In the genomic region with DNA sequence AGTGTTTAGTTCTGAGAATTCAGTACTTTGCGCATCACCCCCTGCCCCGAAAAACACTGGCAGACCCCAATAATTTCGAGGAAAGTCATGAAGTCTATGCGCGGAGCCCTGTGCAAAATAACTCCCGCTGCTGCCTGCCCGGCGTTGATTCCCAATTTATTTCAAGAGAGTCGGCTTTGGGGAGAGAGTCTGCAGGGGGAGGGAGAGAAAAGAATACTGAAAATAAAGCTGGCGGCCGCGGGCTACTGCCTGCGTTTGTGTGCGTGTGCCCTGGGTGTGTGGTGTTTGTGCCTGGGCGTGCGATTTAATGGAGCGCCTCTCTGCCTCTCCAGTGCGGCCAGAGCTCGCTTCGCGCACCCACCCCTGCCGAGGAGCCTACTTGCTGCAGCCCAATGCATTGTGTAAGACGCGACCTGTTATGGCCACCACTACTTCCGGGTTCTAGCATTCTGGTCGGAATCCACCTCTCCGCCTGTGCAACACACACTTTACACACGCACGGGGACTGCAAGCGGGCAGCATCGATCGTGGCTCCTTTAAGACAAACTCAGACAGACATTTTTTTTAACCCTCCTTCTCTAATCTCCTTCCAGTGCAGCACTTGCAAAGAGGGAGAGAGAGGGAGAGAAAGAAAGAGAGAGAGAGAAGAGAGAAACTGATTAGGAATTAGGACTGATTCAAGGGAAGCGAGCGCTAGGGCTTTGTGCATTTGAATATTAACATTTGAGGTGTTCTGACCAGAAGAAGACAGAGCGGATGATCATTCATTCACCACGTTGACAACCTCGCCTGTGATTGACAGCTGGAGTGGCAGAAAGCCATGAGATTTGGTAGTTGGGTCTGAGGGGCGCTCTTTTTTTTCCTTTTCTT, we compare ENCODE assay signal across 1 cellular context.
TF ChIP-seq lines count a peak whose summit lies in the region.

A gene (plus strand): TSS at position 447 of the 870 bp plus-strand sequence. CDS start 732 bp downstream, outside the sequence.

TF ChIP-seq in HepG2, 621 proteins besides CTCF, POLR2A, EP300 and RAD21 (continued from another document and continues in another):
- TF ChIP-seq, protein P1, sequence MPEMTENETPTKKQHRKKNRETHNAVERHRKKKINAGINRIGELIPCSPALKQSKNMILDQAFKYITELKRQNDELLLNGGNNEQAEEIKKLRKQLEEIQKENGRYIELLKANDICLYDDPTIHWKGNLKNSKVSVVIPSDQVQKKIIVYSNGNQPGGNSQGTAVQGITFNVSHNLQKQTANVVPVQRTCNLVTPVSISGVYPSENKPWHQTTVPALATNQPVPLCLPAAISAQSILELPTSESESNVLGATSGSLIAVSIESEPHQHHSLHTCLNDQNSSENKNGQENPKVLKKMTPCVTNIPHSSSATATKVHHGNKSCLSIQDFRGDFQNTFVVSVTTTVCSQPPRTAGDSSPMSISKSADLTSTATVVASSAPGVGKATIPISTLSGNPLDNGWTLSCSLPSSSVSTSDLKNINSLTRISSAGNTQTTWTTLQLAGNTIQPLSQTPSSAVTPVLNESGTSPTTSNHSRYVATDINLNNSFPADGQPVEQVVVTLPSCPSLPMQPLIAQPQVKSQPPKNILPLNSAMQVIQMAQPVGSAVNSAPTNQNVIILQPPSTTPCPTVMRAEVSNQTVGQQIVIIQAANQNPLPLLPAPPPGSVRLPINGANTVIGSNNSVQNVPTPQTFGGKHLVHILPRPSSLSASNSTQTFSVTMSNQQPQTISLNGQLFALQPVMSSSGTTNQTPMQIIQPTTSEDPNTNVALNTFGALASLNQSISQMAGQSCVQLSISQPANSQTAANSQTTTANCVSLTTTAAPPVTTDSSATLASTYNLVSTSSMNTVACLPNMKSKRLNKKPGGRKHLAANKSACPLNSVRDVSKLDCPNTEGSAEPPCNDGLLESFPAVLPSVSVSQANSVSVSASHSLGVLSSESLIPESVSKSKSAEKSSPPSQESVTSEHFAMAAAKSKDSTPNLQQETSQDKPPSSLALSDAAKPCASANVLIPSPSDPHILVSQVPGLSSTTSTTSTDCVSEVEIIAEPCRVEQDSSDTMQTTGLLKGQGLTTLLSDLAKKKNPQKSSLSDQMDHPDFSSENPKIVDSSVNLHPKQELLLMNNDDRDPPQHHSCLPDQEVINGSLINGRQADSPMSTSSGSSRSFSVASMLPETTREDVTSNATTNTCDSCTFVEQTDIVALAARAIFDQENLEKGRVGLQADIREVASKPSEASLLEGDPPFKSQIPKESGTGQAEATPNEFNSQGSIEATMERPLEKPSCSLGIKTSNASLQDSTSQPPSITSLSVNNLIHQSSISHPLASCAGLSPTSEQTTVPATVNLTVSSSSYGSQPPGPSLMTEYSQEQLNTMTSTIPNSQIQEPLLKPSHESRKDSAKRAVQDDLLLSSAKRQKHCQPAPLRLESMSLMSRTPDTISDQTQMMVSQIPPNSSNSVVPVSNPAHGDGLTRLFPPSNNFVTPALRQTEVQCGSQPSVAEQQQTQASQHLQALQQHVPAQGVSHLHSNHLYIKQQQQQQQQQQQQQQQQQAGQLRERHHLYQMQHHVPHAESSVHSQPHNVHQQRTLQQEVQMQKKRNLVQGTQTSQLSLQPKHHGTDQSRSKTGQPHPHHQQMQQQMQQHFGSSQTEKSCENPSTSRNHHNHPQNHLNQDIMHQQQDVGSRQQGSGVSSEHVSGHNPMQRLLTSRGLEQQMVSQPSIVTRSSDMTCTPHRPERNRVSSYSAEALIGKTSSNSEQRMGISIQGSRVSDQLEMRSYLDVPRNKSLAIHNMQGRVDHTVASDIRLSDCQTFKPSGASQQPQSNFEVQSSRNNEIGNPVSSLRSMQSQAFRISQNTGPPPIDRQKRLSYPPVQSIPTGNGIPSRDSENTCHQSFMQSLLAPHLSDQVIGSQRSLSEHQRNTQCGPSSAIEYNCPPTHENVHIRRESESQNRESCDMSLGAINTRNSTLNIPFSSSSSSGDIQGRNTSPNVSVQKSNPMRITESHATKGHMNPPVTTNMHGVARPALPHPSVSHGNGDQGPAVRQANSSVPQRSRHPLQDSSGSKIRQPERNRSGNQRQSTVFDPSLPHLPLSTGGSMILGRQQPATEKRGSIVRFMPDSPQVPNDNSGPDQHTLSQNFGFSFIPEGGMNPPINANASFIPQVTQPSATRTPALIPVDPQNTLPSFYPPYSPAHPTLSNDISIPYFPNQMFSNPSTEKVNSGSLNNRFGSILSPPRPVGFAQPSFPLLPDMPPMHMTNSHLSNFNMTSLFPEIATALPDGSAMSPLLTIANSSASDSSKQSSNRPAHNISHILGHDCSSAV (CRISPR knock-in tag; IDR thresholded peaks at IDR 0.05; ENCODE audit: borderline replicate concordance) = no peak; the same call in 1 of the 2 replicates
- 0 out of 2 replicates have a peak, but pooled peaks have one; percentile 1 for TF ChIP-seq ZNF547 (CRISPR knock-in tag; IDR thresholded peaks at IDR 0.05)
- TF ChIP-seq, protein P2, sequence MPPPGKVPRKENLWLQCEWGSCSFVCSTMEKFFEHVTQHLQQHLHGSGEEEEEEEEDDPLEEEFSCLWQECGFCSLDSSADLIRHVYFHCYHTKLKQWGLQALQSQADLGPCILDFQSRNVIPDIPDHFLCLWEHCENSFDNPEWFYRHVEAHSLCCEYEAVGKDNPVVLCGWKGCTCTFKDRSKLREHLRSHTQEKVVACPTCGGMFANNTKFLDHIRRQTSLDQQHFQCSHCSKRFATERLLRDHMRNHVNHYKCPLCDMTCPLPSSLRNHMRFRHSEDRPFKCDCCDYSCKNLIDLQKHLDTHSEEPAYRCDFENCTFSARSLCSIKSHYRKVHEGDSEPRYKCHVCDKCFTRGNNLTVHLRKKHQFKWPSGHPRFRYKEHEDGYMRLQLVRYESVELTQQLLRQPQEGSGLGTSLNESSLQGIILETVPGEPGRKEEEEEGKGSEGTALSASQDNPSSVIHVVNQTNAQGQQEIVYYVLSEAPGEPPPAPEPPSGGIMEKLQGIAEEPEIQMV (CRISPR knock-in tag; IDR thresholded peaks at IDR 0.05; ENCODE audit: low read depth) = peak; percentile 88
- TF ChIP-seq, protein P3, sequence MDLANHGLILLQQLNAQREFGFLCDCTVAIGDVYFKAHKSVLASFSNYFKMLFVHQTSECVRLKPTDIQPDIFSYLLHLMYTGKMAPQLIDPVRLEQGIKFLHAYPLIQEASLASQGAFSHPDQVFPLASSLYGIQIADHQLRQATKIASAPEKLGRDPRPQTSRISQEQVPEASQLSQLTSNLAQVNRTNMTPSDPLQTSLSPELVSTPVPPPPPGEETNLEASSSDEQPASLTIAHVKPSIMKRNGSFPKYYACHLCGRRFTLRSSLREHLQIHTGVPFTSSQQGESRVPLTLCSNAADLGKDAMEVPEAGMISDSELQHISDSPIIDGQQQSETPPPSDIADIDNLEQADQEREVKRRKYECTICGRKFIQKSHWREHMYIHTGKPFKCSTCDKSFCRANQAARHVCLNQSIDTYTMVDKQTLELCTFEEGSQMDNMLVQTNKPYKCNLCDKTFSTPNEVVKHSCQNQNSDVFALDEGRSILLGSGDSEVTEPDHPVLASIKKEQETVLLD (CRISPR knock-in tag; IDR thresholded peaks at IDR 0.05; ENCODE audit: low read depth) = peak; percentile 62
- peak; percentile 95 for TF ChIP-seq BHLHE40 (IDR thresholded peaks at IDR 0.05; ENCODE audit: low read length)
- TF ChIP-seq ZNF468 (CRISPR knock-in tag; IDR thresholded peaks at IDR 0.05) = no peak
- TF ChIP-seq, protein P4, sequence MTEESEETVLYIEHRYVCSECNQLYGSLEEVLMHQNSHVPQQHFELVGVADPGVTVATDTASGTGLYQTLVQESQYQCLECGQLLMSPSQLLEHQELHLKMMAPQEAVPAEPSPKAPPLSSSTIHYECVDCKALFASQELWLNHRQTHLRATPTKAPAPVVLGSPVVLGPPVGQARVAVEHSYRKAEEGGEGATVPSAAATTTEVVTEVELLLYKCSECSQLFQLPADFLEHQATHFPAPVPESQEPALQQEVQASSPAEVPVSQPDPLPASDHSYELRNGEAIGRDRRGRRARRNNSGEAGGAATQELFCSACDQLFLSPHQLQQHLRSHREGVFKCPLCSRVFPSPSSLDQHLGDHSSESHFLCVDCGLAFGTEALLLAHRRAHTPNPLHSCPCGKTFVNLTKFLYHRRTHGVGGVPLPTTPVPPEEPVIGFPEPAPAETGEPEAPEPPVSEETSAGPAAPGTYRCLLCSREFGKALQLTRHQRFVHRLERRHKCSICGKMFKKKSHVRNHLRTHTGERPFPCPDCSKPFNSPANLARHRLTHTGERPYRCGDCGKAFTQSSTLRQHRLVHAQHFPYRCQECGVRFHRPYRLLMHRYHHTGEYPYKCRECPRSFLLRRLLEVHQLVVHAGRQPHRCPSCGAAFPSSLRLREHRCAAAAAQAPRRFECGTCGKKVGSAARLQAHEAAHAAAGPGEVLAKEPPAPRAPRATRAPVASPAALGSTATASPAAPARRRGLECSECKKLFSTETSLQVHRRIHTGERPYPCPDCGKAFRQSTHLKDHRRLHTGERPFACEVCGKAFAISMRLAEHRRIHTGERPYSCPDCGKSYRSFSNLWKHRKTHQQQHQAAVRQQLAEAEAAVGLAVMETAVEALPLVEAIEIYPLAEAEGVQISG (CRISPR knock-in tag; IDR thresholded peaks at IDR 0.05) = peak; percentile 94
- no peak for TF ChIP-seq ZFP36L2 (CRISPR knock-in tag; IDR thresholded peaks at IDR 0.05)
- peak; percentile 89 for TF ChIP-seq YEATS4 (CRISPR knock-in tag; IDR thresholded peaks at IDR 0.05; ENCODE audit: borderline replicate concordance)
- TF ChIP-seq ISX (CRISPR knock-in tag; conservative IDR thresholded peaks at IDR 0.05) = 0 out of 2 replicates have a peak, but pooled peaks have one; percentile 77
- TF ChIP-seq ZNF10 (CRISPR knock-in tag; IDR thresholded peaks at IDR 0.05; ENCODE audit: borderline replicate concordance, low read depth) = no peak
- TF ChIP-seq ZBTB38 (CRISPR knock-in tag; IDR thresholded peaks at IDR 0.05) = peak; percentile 57; the same call in 1 of the 2 replicates
- TF ChIP-seq MEIS1 (CRISPR knock-in tag; IDR thresholded peaks at IDR 0.05; ENCODE audit: borderline replicate concordance) = peak; percentile 77; the same call in 1 of the 2 replicates
- TF ChIP-seq ZNF354B (CRISPR knock-in tag; IDR thresholded peaks at IDR 0.05) = no peak
- peak; percentile 85 for TF ChIP-seq ONECUT2 (CRISPR knock-in tag; IDR thresholded peaks at IDR 0.05)
- no peak for TF ChIP-seq HNF4A (CRISPR knock-in tag; IDR thresholded peaks at IDR 0.05)
- TF ChIP-seq ZSCAN9 (CRISPR knock-in tag; IDR thresholded peaks at IDR 0.05; ENCODE audit: borderline replicate concordance) = peak; percentile 97
- TF ChIP-seq ZNF883 (CRISPR knock-in tag; IDR thresholded peaks at IDR 0.05; ENCODE audit: not compliant biosample characterization) = peak; percentile 36
- TF ChIP-seq, protein P5, sequence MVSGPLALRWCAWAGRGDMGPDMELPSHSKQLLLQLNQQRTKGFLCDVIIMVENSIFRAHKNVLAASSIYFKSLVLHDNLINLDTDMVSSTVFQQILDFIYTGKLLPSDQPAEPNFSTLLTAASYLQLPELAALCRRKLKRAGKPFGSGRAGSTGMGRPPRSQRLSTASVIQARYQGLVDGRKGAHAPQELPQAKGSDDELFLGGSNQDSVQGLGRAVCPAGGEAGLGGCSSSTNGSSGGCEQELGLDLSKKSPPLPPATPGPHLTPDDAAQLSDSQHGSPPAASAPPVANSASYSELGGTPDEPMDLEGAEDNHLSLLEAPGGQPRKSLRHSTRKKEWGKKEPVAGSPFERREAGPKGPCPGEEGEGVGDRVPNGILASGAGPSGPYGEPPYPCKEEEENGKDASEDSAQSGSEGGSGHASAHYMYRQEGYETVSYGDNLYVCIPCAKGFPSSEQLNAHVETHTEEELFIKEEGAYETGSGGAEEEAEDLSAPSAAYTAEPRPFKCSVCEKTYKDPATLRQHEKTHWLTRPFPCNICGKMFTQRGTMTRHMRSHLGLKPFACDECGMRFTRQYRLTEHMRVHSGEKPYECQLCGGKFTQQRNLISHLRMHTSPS (CRISPR knock-in tag; IDR thresholded peaks at IDR 0.05; ENCODE audit: low read depth) = no peak
- TF ChIP-seq ZNF207 (IDR thresholded peaks at IDR 0.05; ENCODE audit: borderline replicate concordance) = no peak
- TF ChIP-seq FOXJ3 (CRISPR knock-in tag; IDR thresholded peaks at IDR 0.05; ENCODE audit: borderline replicate concordance) = no peak; the same call in 1 of the 2 replicates
- TF ChIP-seq PAX8 (CRISPR knock-in tag; IDR thresholded peaks at IDR 0.05; ENCODE audit: borderline replicate concordance) = no peak
- TF ChIP-seq ZNF567 (CRISPR knock-in tag; IDR thresholded peaks at IDR 0.05; ENCODE audit: borderline replicate concordance) = no peak
- TF ChIP-seq ZNF343 (CRISPR knock-in tag; IDR thresholded peaks at IDR 0.05) = no peak
- no peak for TF ChIP-seq ZNF30 (CRISPR knock-in tag; IDR thresholded peaks at IDR 0.05)
- TF ChIP-seq, protein P6, sequence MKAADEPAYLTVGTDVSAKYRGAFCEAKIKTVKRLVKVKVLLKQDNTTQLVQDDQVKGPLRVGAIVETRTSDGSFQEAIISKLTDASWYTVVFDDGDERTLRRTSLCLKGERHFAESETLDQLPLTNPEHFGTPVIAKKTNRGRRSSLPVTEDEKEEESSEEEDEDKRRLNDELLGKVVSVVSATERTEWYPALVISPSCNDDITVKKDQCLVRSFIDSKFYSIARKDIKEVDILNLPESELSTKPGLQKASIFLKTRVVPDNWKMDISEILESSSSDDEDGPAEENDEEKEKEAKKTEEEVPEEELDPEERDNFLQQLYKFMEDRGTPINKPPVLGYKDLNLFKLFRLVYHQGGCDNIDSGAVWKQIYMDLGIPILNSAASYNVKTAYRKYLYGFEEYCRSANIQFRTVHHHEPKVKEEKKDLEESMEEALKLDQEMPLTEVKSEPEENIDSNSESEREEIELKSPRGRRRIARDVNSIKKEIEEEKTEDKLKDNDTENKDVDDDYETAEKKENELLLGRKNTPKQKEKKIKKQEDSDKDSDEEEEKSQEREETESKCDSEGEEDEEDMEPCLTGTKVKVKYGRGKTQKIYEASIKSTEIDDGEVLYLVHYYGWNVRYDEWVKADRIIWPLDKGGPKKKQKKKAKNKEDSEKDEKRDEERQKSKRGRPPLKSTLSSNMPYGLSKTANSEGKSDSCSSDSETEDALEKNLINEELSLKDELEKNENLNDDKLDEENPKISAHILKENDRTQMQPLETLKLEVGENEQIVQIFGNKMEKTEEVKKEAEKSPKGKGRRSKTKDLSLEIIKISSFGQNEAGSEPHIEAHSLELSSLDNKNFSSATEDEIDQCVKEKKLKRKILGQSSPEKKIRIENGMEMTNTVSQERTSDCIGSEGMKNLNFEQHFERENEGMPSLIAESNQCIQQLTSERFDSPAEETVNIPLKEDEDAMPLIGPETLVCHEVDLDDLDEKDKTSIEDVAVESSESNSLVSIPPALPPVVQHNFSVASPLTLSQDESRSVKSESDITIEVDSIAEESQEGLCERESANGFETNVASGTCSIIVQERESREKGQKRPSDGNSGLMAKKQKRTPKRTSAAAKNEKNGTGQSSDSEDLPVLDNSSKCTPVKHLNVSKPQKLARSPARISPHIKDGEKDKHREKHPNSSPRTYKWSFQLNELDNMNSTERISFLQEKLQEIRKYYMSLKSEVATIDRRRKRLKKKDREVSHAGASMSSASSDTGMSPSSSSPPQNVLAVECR (CRISPR knock-in tag; IDR thresholded peaks at IDR 0.05; ENCODE audit: borderline replicate concordance) = peak; percentile 93; the same call in 1 of the 2 replicates
- peak; percentile 51; the same call in 1 of the 2 replicates for TF ChIP-seq ZFY (CRISPR knock-in tag; IDR thresholded peaks at IDR 0.05)
- TF ChIP-seq, protein P7, sequence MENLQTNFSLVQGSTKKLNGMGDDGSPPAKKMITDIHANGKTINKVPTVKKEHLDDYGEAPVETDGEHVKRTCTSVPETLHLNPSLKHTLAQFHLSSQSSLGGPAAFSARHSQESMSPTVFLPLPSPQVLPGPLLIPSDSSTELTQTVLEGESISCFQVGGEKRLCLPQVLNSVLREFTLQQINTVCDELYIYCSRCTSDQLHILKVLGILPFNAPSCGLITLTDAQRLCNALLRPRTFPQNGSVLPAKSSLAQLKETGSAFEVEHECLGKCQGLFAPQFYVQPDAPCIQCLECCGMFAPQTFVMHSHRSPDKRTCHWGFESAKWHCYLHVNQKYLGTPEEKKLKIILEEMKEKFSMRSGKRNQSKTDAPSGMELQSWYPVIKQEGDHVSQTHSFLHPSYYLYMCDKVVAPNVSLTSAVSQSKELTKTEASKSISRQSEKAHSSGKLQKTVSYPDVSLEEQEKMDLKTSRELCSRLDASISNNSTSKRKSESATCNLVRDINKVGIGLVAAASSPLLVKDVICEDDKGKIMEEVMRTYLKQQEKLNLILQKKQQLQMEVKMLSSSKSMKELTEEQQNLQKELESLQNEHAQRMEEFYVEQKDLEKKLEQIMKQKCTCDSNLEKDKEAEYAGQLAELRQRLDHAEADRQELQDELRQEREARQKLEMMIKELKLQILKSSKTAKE (CRISPR knock-in tag; IDR thresholded peaks at IDR 0.05; ENCODE audit: borderline replicate concordance) = peak; percentile 81
